Comparison of ENCODE assay signal across 1 cellular context in genomic region chr12:98211914-98212695, GRCh38.
TF ChIP-seq lines count a peak whose summit lies in the region.

No MANE protein-coding gene starts in this region.

TF ChIP-seq in SK-N-SH treated with all-trans-retinoic acid at 6 μM for 48 hours, 23 proteins besides CTCF, POLR2A, EP300 and RAD21 (continued from another document):
- TF ChIP-seq PATZ1 (CRISPR knock-in tag; IDR thresholded peaks at IDR 0.05; ENCODE audit: borderline replicate concordance) (no peak), ZFP30 (CRISPR knock-in tag; IDR thresholded peaks at IDR 0.05) (no peak), ZNF70 (CRISPR knock-in tag; IDR thresholded peaks at IDR 0.05) (no peak), CREB5 (CRISPR knock-in tag; IDR thresholded peaks at IDR 0.05; ENCODE audit: low read depth) (no peak), ZNF565 (CRISPR knock-in tag; conservative IDR thresholded peaks at IDR 0.05; ENCODE audit: low read depth) (no peak), ZC3H10 (CRISPR knock-in tag; IDR thresholded peaks at IDR 0.05) (no peak)
